In genomic region chr11:74035264-74035663, GRCh38 we compare ENCODE assay signal across 1 cellular context.
TF ChIP-seq lines count a peak whose summit lies in the region.

No MANE protein-coding gene starts in this region.

TF ChIP-seq in GM23338, 12 proteins besides CTCF, POLR2A, EP300 and RAD21 (continued from another document):
- no peak for TF ChIP-seq NANOG (IDR thresholded peaks at IDR 0.05; ENCODE audit: borderline replicate concordance)
